Comparison of ENCODE assay signal across 8 cellular contexts in the genomic region with DNA sequence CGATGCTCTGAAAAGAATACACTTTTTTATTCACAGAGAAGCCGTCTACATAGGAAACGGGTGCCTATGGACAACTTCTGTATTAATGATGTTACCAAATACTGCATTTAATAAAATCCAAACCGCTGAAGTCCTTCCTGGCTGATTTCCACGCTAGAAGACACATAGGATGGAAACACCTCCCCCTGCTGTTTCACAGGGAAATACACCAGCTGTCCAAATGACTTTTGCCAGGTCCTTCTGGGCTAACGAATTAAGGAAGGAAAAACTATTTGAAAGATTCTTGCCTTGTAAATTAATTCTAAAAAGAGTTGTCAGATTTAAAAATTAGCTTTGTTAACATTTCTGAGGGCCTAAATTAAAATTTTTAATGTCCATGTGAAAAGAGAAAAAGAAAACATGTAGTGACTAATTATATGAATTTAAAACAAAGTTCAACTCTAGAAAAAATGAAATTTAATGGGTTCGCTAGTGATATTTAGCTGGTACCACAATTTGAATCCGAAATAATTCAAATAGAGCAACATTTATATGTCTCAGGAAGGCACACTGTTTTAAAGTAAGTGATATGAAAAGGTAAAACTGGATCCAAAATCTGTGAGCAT.
DNase-seq lines count a peak whose midpoint lies in the region; ATAC-seq, FAIRE-seq and TF ChIP-seq lines count a peak whose summit lies in the region.

No MANE protein-coding gene starts in this region.

- DNase-seq in A549 (ENCODE audit: low read depth in 1 of 2, low spot score in 1 of 2) (peak; percentile 61 to 64), GM10248 (ENCODE audit: extremely low spot score) (peak; percentile 37), NCI-H2227 (lab: John Stamatoyannopoulos, UW; ENCODE audit: unreplicated experiment) (peak; percentile 41), K562 (ENCODE audit: extremely low read depth in 1 of 4, low spot score in 3 of 4) (peak; percentile 69 to 76 (median 74)), iPS-NIHi11 (ENCODE audit: low spot score) (peak; percentile 62), GDM1 (lab: John Stamatoyannopoulos, UW) (no peak), foreskin melanocyte (no peak)

- H3K36me3 Mint-ChIP-seq in stimulated activated memory B cell treated with anti-CD40 and anti-IgM and Interleukin-4, amounts not matched to agents 10 μg/mL and 1 μg/mL and 100 μg/mL, for 72 hours: no peaks in the 10 kb centered on the region

- no peaks in the 10 kb centered on the region for H3K27me3 Mint-ChIP-seq in stimulated activated memory B cell treated with anti-CD40 and anti-IgM and Interleukin-4, amounts not matched to agents 10 μg/mL and 1 μg/mL and 100 μg/mL, for 72 hours

- POLR2A ChIA-PET in A549 (lab: Yijun Ruan, JAX) (interaction anchor here (0.6 kb wide), 2 partner anchors 55 to 108 kb away, joined by 3 read pairs; no protein-coding TSS in a partner anchor), GM10248 (lab: Yijun Ruan, JAX) (no interaction called here), K562 (lab: Yijun Ruan, JAX) (interaction anchor here (0.6 to 1.5 kb wide), 6 partner anchors 10 to 159 kb away, joined by 3 to 4 read pairs (median 4); no protein-coding TSS in a partner anchor)

- H3K4me1 ChIP-seq in A549 (peaks cover 87% of the 10 kb centered on the region), K562 (replicated peaks in 1 of 2; ENCODE audit: control insufficient read depth in 2 of 2, insufficient read depth in 2 of 2, low read length in 2 of 2) (peaks cover 0 to 27% of the 10 kb centered on the region in 2 experiments; a peak in 2 of 5 replicates)

- no peak for TF ChIP-seq EP300 in A549 (IDR thresholded peaks at IDR 0.05)
- TF ChIP-seq EP300 in K562 (IDR thresholded peaks at IDR 0.05; ENCODE audit: low read length): no peak

- TF ChIP-seq POLR2A in A549 (IDR thresholded peaks at IDR 0.05; ENCODE audit: low read length) (no peak), K562 (conservative IDR thresholded peaks at IDR 0.05) (no peak)

- no peaks in the 10 kb centered on the region for H3K9me1 ChIP-seq in K562 (ENCODE audit: control insufficient read depth, insufficient read depth, low read length)

- H3K4me3 ChIP-seq in A549 (no peak overlapping the region), K562 (no peak overlapping the region)

- peak overlapping the region; percentile 59 for H3K4me2 ChIP-seq in A549
- H3K4me2 ChIP-seq in K562 (ENCODE audit: insufficient read depth, low read length): no peak overlapping the region

- TF ChIP-seq CTCF in A549 (IDR thresholded peaks at IDR 0.05) (peak; percentile 61), GM10248 (IDR thresholded peaks at IDR 0.05; ENCODE audit: control extremely low read depth, extremely low read depth, low read depth, missing control alignments) (peak; percentile 61), K562 (IDR thresholded peaks at IDR 0.05 in 2 of 3, conservative IDR thresholded peaks at IDR 0.05 in 1 of 3; ENCODE audit: insufficient read depth in 2 of 3, low read depth in 1 of 3, low read length in 3 of 3) (peak; percentile 81 to 93 (median 89))

- in situ Hi-C loops in K562 (cut with MboI): loop anchor here (5.0 kb wide), 1 partner anchor 104 kb away; no protein-coding TSS in a partner anchor

- H3K36me3 ChIP-seq in K562 (ENCODE audit: control insufficient read depth, insufficient read depth, low read length): no peaks in the 10 kb centered on the region; the same call in 2 of the 3 replicates

- peaks cover 73% of the 10 kb centered on the region for H3K79me2 ChIP-seq in K562 (ENCODE audit: control insufficient read depth, insufficient read depth, low read length)

- H3K27ac ChIP-seq in A549 (peak overlapping the region in 1 of 2 experiments; percentile 42; a peak in 2 of 6 replicates), K562 (ENCODE audit: extremely low read depth, low read depth, low read length) (no peak overlapping the region)

- no peak overlapping the region for H2AFZ ChIP-seq in K562 (ENCODE audit: low read depth, low read length)

- intact Hi-C loops in K562 (cut with micrococcal nuclease): loop anchor here (1.0 kb wide), 1 partner anchor 110 kb away; no protein-coding TSS in a partner anchor

- peak; percentile 56 to 65; a peak in 3 of 6 replicates for ATAC-seq in A549
- peak; percentile 86 for ATAC-seq in K562
- ATAC-seq in stimulated activated memory B cell treated with anti-CD40 and anti-IgM and Interleukin-4, amounts not matched to agents 10 μg/mL and 1 μg/mL and 100 μg/mL, for 72 hours: no peak

- H3K4me1 Mint-ChIP-seq in stimulated activated memory B cell treated with anti-CD40 and anti-IgM and Interleukin-4, amounts not matched to agents 10 μg/mL and 1 μg/mL and 100 μg/mL, for 72 hours: peaks cover 29% of the 10 kb centered on the region

- CTCF ChIA-PET in A549 (lab: Yijun Ruan, JAX): interaction anchor here (0.5 to 3.2 kb wide), 26 partner anchors 8 to 1002 kb away, joined by 3 to 14 read pairs (median 3); no protein-coding TSS in a partner anchor
- CTCF ChIA-PET in GM10248 (lab: Yijun Ruan, JAX): interaction anchor here (0.7 to 6.3 kb wide), 25 partner anchors 9 to 244 kb away, joined by 3 to 65 read pairs (median 4); no protein-coding TSS in a partner anchor
- CTCF ChIA-PET in K562 (lab: Yijun Ruan, JAX; ENCODE audit: low intra/inter-chr PET ratio): interaction anchor here (0.8 to 3.3 kb wide), 5 partner anchors 110 to 332 kb away, joined by 3 to 31 read pairs (median 3); no protein-coding TSS in a partner anchor

- BruUV-seq in K562 (replicated peaks; lab: Mats Ljungman, UMichigan): no TSS peak

- no peaks in the 10 kb centered on the region for H3K9me3 ChIP-seq in A549
- H3K9me3 ChIP-seq in K562 (replicated peaks; ENCODE audit: control insufficient read depth, insufficient read depth, low read depth, low read length): no peaks in the 10 kb centered on the region

- TF ChIP-seq RAD21 in A549 (conservative IDR thresholded peaks at IDR 0.05 in 1 of 2, IDR thresholded peaks at IDR 0.05 in 1 of 2): peak; percentile 64 to 66
- peak; percentile 81 to 95 for TF ChIP-seq RAD21 in K562 (CRISPR knock-in tag; conservative IDR thresholded peaks at IDR 0.05 in 1 of 2, IDR thresholded peaks at IDR 0.05 in 1 of 2)

- H3K9ac ChIP-seq in K562 (ENCODE audit: insufficient read depth in 1 of 2, low read depth in 2 of 2, low read length in 2 of 2): no peak overlapping the region

- no peak overlapping the region for H3K4me3 Mint-ChIP-seq in stimulated activated memory B cell treated with anti-CD40 and anti-IgM and Interleukin-4, amounts not matched to agents 10 μg/mL and 1 μg/mL and 100 μg/mL, for 72 hours

- FAIRE-seq in A549 (lab: Jason Lieb, UNC) (no peak), K562 (lab: Jason Lieb, UNC) (peak; percentile 78)

- no peaks in the 10 kb centered on the region for H3K9me3 Mint-ChIP-seq in stimulated activated memory B cell treated with anti-CD40 and anti-IgM and Interleukin-4, amounts not matched to agents 10 μg/mL and 1 μg/mL and 100 μg/mL, for 72 hours

- no peaks in the 10 kb centered on the region for H3K27me3 ChIP-seq in K562 (ENCODE audit: control insufficient read depth in 2 of 2, insufficient read depth in 2 of 2, low read length in 2 of 2)

- H4K20me1 ChIP-seq in K562 (replicated peaks; ENCODE audit: control insufficient read depth, insufficient read depth, low read length): peaks cover 41% of the 10 kb centered on the region

- WGBS in A549 (ENCODE audit: missing lambda C conversion rate): 33% methylated on average over 8 of the region's 8 CpGs
- 18% methylated on average over 8 of the region's 8 CpGs for WGBS in K562 (ENCODE audit: insufficient coverage, low coverage, missing lambda C conversion rate)

- H3K27ac Mint-ChIP-seq in stimulated activated memory B cell treated with anti-CD40 and anti-IgM and Interleukin-4, amounts not matched to agents 10 μg/mL and 1 μg/mL and 100 μg/mL, for 72 hours: peak overlapping the region; percentile 32

TF ChIP-seq in A549, 52 proteins besides CTCF, POLR2A, EP300 and RAD21 (continues in another document):
- TF ChIP-seq FOSL2 (IDR thresholded peaks at IDR 0.05) (no peak), FOSL2 (CRISPR knock-in tag; IDR thresholded peaks at IDR 0.05) (no peak), SMC3 (IDR thresholded peaks at IDR 0.05) (peak; percentile 49; the same call in 2 of the 3 replicates)

TF ChIP-seq in K562, 482 proteins besides CTCF, POLR2A, EP300 and RAD21 (continues in another document):
- peak in 1 of 2 experiments; percentile 52 for TF ChIP-seq AFF1 (IDR thresholded peaks at IDR 0.05; ENCODE audit: low read depth in 1 of 2, partially characterized antibody in 2 of 2)
- TF ChIP-seq SOX6 (IDR thresholded peaks at IDR 0.05): 0 out of 2 replicates have a peak, but pooled peaks have one; percentile 15

Comparison
In these comparisons a context has a peak if more than half of its experiments do, and no peak if none do; other contexts are left out.
1. DNase-seq: peak in A549 (2 of 2), GM10248 (single experiment), NCI-H2227 (single experiment), K562 (4 of 4) and iPS-NIHi11 (single experiment); none in GDM1 (single experiment) and foreskin melanocyte (single experiment).
2. Of the 35 proteins assayed by ChIP-seq in both K562 and A549: peak only in K562: none; only in A549: none; in both: CTCF, RAD21 and SMC3; in neither: 31; mixed calls (peak in some experiments, not most) for 1.
3. Peak in every context shown above with its lines, with median percentiles within 50 percentile points of each other: CTCF ChIP-seq.